In the genomic region with DNA sequence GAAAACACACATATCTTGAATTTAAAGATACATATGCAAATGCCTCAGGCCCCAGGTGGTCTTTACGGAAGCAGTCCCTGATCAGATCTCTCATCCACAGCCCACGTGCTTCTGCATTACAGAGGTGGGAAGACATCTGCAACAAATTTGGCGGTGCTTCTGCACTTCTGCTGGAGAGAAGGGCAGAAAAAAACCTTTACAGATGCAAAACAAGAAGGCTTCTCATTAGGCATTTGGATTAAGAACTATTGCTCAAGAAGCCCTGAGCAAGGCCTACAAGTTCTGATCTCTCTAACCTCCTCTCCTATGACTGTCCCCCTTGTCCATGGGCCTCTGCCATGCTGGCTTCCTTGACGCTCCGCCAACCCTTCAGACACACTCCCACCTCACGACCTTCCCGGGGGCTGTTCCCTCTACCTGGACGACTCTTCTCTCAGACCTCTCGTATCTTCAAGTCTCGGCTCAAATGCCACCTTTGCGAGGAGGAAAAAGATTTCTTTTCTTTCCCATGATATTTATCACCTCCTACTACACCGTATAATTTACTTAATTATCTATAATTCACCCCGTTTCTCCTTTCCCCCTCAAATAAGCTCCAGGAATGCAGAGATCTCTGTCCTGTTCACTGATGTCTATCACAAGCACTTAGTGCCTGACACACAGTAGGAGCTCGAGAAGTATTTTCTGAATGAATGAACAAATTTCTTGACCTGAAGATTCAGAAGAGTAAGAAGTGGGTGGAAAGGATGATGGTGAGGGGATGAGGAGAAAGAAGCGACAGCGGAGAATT, we compare ENCODE assay signal across 8 cellular contexts. TPM values are rescaled to one million over a fixed set of nuclear protein-coding genes. Genes with fewer than 3 reads are reported as not detected.
A peak's percentile ranks its signal among the peaks of the same experiment; 100 is the strongest.
DNase-seq lines count a peak whose midpoint lies in the region; ATAC-seq and TF ChIP-seq lines count a peak whose summit lies in the region.

No MANE protein-coding gene starts in this region.

- peak overlapping the region; percentile 66 for H3K4me3 ChIP-seq in GM12865 (ENCODE audit: low read depth, low read length)
- H3K4me3 ChIP-seq in PC-9 = peak overlapping the region; percentile 91
- H3K4me3 ChIP-seq in ovary = peak overlapping the region; percentile 89

- WGBS in ovary, 3 donors = 25 to 29% (median 28%) methylated on average over 16 of the region's 16 CpGs

- no peak for TF ChIP-seq EP300 in ovary (IDR thresholded peaks at IDR 0.05)

- no peaks in the 10 kb centered on the region for H3K9me2 ChIP-seq in PC-9 (ENCODE audit: insufficient read depth)

- peaks cover 10% of the 10 kb centered on the region for H3K4me1 ChIP-seq in PC-9 (replicated peaks; ENCODE audit: insufficient read depth)
- H3K4me1 ChIP-seq in ovary (ENCODE audit: insufficient read depth) = peaks cover 17% of the 10 kb centered on the region

- H3K4me2 ChIP-seq in PC-9 = peak overlapping the region; percentile 99

- TF ChIP-seq CTCF in GM12865 (IDR thresholded peaks at IDR 0.05; ENCODE audit: insufficient read depth, low read depth, low read length, missing control alignments) = no peak
- TF ChIP-seq CTCF in PC-9 (conservative IDR thresholded peaks at IDR 0.05) = no peak
- no peak for TF ChIP-seq CTCF in ovary (IDR thresholded peaks at IDR 0.05)

- H3K27me3 ChIP-seq in PC-9 (ENCODE audit: insufficient read depth, low read depth) (no peaks in the 10 kb centered on the region), ovary (no peaks in the 10 kb centered on the region)

- H3K36me3 ChIP-seq in PC-9 (ENCODE audit: low read depth) = no peaks in the 10 kb centered on the region
- no peaks in the 10 kb centered on the region for H3K36me3 ChIP-seq in ovary

- DNase-seq in GM12865 (ENCODE audit: low read depth) (peak; percentile 46), PC-9 (no peak), epithelial cell of prostate (ENCODE audit: low read depth, low spot score) (no peak), ovary (peak in 2 of 5 donors; percentile 36 to 49), SKM-1 treated with dmso at 0.1 percent for 144 hours (lab: John Stamatoyannopoulos, UW; ENCODE audit: unreplicated experiment) (no peak), HUDEP-2 (lab: John Stamatoyannopoulos, UW; ENCODE audit: unreplicated experiment in 76 of 76) (no peak)

- H3K27ac ChIP-seq in PC-9 (no peak overlapping the region), epithelial cell of prostate (peak overlapping the region; percentile 70), ovary (peak overlapping the region; percentile 93 to 96)

- POLR2A ChIA-PET in PC-9 (lab: Charles Lee; ENCODE audit: unreplicated experiment) = interaction anchor here (0.7 kb wide), 1 partner anchor 1034 kb away, joined by 39 read pairs; no protein-coding TSS in a partner anchor

- TF ChIP-seq POLR2A in ovary (IDR thresholded peaks at IDR 0.05) = no peak

- BruUV-seq in PC-9 (replicated peaks; lab: Mats Ljungman, UMichigan) = TSS peak; percentile 41

- CTCF ChIA-PET in PC-9 (lab: Charles Lee) = interaction anchor here (0.7 kb wide), 1 partner anchor 17 kb away, joined by 3 read pairs; no protein-coding TSS in a partner anchor

- H4K20me1 ChIP-seq in PC-9 (ENCODE audit: insufficient read depth) = no peaks in the 10 kb centered on the region

- ATAC-seq in GM18909 (IDR thresholded peaks at IDR 0.05; ENCODE audit: poor library complexity, unreplicated experiment) = no peak
- no peak for ATAC-seq in activated CD4-positive, CD25-positive, alpha-beta regulatory T cell treated with anti-CD3 and anti-CD28 coated beads, Interleukin-2, amount 50 U/mL, for 24 hours

- peaks cover 44% of the 10 kb centered on the region for H3K79me2 ChIP-seq in PC-9 (ENCODE audit: low read depth)

- H3K9me3 ChIP-seq in PC-9 (ENCODE audit: insufficient read depth, low read depth) = no peaks in the 10 kb centered on the region
- H3K9me3 ChIP-seq in ovary = no peaks in the 10 kb centered on the region

- H3F3A ChIP-seq in PC-9 (ENCODE audit: insufficient read depth, low read depth) = peaks cover 8% of the 10 kb centered on the region; the same call in 1 of the 2 replicates

- intact Hi-C loops in PC-9 (cut with micrococcal nuclease; ENCODE audit: unreplicated experiment) = loop anchor here (2.0 to 10.0 kb wide), 3 partner anchors 133 to 393 kb away; a partner anchor contains a TSS
- intact Hi-C loops in ovary (cut with DNase I) = loop anchor here in 1 of 4 donors (5.0 kb wide), 1 partner anchor 139 kb away; a partner anchor contains a TSS

- H2AFZ ChIP-seq in PC-9 = peak overlapping the region; percentile 99

RNA-seq across cellular contexts. Expression of a gene that starts 1.1 kb away (rescaled TPM):
- total RNA-seq in PC-9 (2021) (44.5 and 47.5 TPM in 2 replicates), ovary (10 to 100 TPM; 33.1 to 39.0 (median 36.1) TPM)
- polyA plus RNA-seq in ovary = 10 to 100 TPM; 14.9 to 26.2 TPM
